ENCODE assay signal across 21 cellular contexts in genomic region chr11:65792456-65792855, GRCh38. TPM values are rescaled to one million over a fixed set of nuclear protein-coding genes. Genes with fewer than 3 reads are reported as not detected.
DNase-seq lines count a peak whose midpoint lies in the region; ATAC-seq and TF ChIP-seq lines count a peak whose summit lies in the region.
"Had no signal": no experiment of that assay in that cellular context is flagged by ENCODE, and none has a peak within 500 bp of the region (broad histone marks: within the 10 kb centered on the region; RNA-seq: fewer than 3 reads in every experiment).

No MANE protein-coding gene starts in this region.

- H3K4me1 Mint-ChIP-seq in activated CD8-positive, alpha-beta memory T cell treated with anti-CD3 and anti-CD28 coated beads, Interleukin-2, amount 10 ng/mL, durations not matched to agents 7 days and 5 days, result peaks cover 19% of the 10 kb centered on the region
- peaks cover 28% of the 10 kb centered on the region for H3K4me1 Mint-ChIP-seq in stimulated activated memory B cell treated with anti-CD40 and anti-IgM and Interleukin-4, amounts not matched to agents 10 μg/mL and 1 μg/mL and 100 μg/mL, for 72 hours

- H3K36me3 ChIP-seq in RWPE2 (ENCODE audit: low read depth) (no peaks in the 10 kb centered on the region), esophagus (ENCODE audit: control insufficient read depth in 2 of 2, insufficient read depth in 2 of 2, low read length in 1 of 2) (peaks cover 0 to 22% of the 10 kb centered on the region in 2 donors), psoas muscle (ENCODE audit: insufficient read depth in 1 of 2, low read depth in 1 of 2) (no peaks in the 10 kb centered on the region)
- H3K36me3 ChIP-seq: left ventricle myocardium inferior had no signal

- H3K36me3 Mint-ChIP-seq in activated CD8-positive, alpha-beta memory T cell treated with anti-CD3 and anti-CD28 coated beads, Interleukin-2, amount 10 ng/mL, durations not matched to agents 7 days and 5 days, result no peaks in the 10 kb centered on the region
- H3K36me3 Mint-ChIP-seq in stimulated activated memory B cell treated with anti-CD40 and anti-IgM and Interleukin-4, amounts not matched to agents 10 μg/mL and 1 μg/mL and 100 μg/mL, for 72 hours, result no peaks in the 10 kb centered on the region
- H3K36me3 Mint-ChIP-seq: CD8-positive, alpha-beta T cell; stimulated activated naive B cell treated with anti-CD40 and anti-IgM and Interleukin-4, amounts not matched to agents 10 μg/mL and 1 μg/mL and 100 μg/mL, for 72 hours had no signal

- DNase-seq in activated CD8-positive, alpha-beta memory T cell treated with anti-CD3 and anti-CD28 coated beads, Interleukin-2, amount 10 ng/mL, durations not matched to agents 7 days and 5 days, result no peak
- DNase-seq in activated CD8-positive, alpha-beta memory T cell treated with anti-CD3 and anti-CD28 coated beads, Interleukin-2, amount 50 U/mL, for 4 hours, result no peak
- DNase-seq in RWPE2 (ENCODE audit: low spot score) (no peak), psoas muscle (no peak), OCI-M1 (lab: John Stamatoyannopoulos, UW) (no peak)
- DNase-seq in stimulated activated CD4-positive, alpha-beta T cell treated with anti-CD3 and anti-CD28 coated beads, Interleukin-4, amount 100 ng/mL, for 1 hour, result no peak
- DNase-seq: activated effector memory CD4-positive, alpha-beta T cell treated with Interleukin-2 at 50 U/mL for 16 hours; foreskin melanocyte; left ventricle myocardium inferior; NCI-H2227 treated with DMSO at 0.1 percent for 48 hours; SIG-M5; T1000 had no signal

- H3K27ac ChIP-seq in RWPE2 (ENCODE audit: poor library complexity, severe bottlenecking) (no peak overlapping the region), esophagus (ENCODE audit: low read depth in 2 of 2, low read length in 1 of 2) (peak overlapping the region; percentile 94 to 95), psoas muscle (no peak overlapping the region)
- H3K27ac ChIP-seq: left ventricle myocardium inferior, parathyroid adenoma had no signal

- no peak for TF ChIP-seq CTCF in RWPE2 (IDR thresholded peaks at IDR 0.05; ENCODE audit: poor library complexity, severe bottlenecking)
- TF ChIP-seq CTCF in psoas muscle (IDR thresholded peaks at IDR 0.05), result no peak

- H3K9me3 ChIP-seq in RWPE2 (ENCODE audit: severe bottlenecking) (no peaks in the 10 kb centered on the region), esophagus (ENCODE audit: control insufficient read depth in 2 of 2, insufficient read depth in 1 of 2, low read depth in 1 of 2, low read length in 1 of 2) (no peaks in the 10 kb centered on the region), psoas muscle (no peaks in the 10 kb centered on the region)
- H3K9me3 ChIP-seq: left ventricle myocardium inferior had no signal

- peak overlapping the region; percentile 47 for H3K27ac Mint-ChIP-seq in activated CD8-positive, alpha-beta memory T cell treated with anti-CD3 and anti-CD28 coated beads, Interleukin-2, amount 10 ng/mL, durations not matched to agents 7 days and 5 days
- peak overlapping the region; percentile 82 for H3K27ac Mint-ChIP-seq in stimulated activated memory B cell treated with anti-CD40 and anti-IgM and Interleukin-4, amounts not matched to agents 10 μg/mL and 1 μg/mL and 100 μg/mL, for 72 hours
- H3K27ac Mint-ChIP-seq: CD8-positive, alpha-beta T cell had no signal

- no peak overlapping the region for H3K4me3 Mint-ChIP-seq in activated CD8-positive, alpha-beta memory T cell treated with anti-CD3 and anti-CD28 coated beads, Interleukin-2, amount 10 ng/mL, durations not matched to agents 7 days and 5 days
- no peak overlapping the region for H3K4me3 Mint-ChIP-seq in stimulated activated memory B cell treated with anti-CD40 and anti-IgM and Interleukin-4, amounts not matched to agents 10 μg/mL and 1 μg/mL and 100 μg/mL, for 72 hours
- H3K4me3 Mint-ChIP-seq: CD8-positive, alpha-beta T cell had no signal

- intact Hi-C loops in psoas muscle (cut with DNase I), result no loop called here

- H3K4me3 ChIP-seq in RWPE2 (ENCODE audit: severe bottlenecking), result no peak overlapping the region
- H3K4me3 ChIP-seq in esophagus (ENCODE audit: low read depth in 1 of 2, low read length in 2 of 2), result peak overlapping the region; percentile 39 to 87
- H3K4me3 ChIP-seq in psoas muscle, result no peak overlapping the region
- H3K4me3 ChIP-seq: K562, left ventricle myocardium inferior had no signal

- H3K27me3 ChIP-seq in RWPE2 (ENCODE audit: insufficient read depth, poor library complexity, severe bottlenecking), result peaks cover 19% of the 10 kb centered on the region
- no peaks in the 10 kb centered on the region for H3K27me3 ChIP-seq in esophagus (ENCODE audit: control insufficient read depth in 1 of 2, insufficient read depth in 2 of 2, low read length in 2 of 2)
- H3K27me3 ChIP-seq in psoas muscle (ENCODE audit: insufficient read depth in 3 of 3, low read length in 2 of 3), result peaks cover 0 to 35% (median 10%) of the 10 kb centered on the region in 3 donors

- peaks cover 11% of the 10 kb centered on the region for H3K4me1 ChIP-seq in RWPE2 (ENCODE audit: insufficient read depth, poor library complexity, severe bottlenecking)
- H3K4me1 ChIP-seq in esophagus (ENCODE audit: control insufficient read depth in 2 of 2, insufficient read depth in 2 of 2, low read length in 1 of 2), result peaks cover 2 to 37% of the 10 kb centered on the region in 2 donors
- no peaks in the 10 kb centered on the region for H3K4me1 ChIP-seq in psoas muscle

- H3K9me3 Mint-ChIP-seq in activated CD8-positive, alpha-beta memory T cell treated with anti-CD3 and anti-CD28 coated beads, Interleukin-2, amount 10 ng/mL, durations not matched to agents 7 days and 5 days (ENCODE audit: low read depth), result no peaks in the 10 kb centered on the region
- no peaks in the 10 kb centered on the region for H3K9me3 Mint-ChIP-seq in stimulated activated memory B cell treated with anti-CD40 and anti-IgM and Interleukin-4, amounts not matched to agents 10 μg/mL and 1 μg/mL and 100 μg/mL, for 72 hours
- H3K9me3 Mint-ChIP-seq: CD8-positive, alpha-beta T cell; stimulated activated naive B cell treated with anti-CD40 and anti-IgM and Interleukin-4, amounts not matched to agents 10 μg/mL and 1 μg/mL and 100 μg/mL, for 72 hours had no signal

- WGBS in esophagus, 2 donors, result 52 to 60% methylated on average over 16 of the region's 16 CpGs
- 85 to 88% (median 87%) methylated on average over 16 of the region's 16 CpGs for WGBS in psoas muscle, 3 donors

- no peak for ATAC-seq in activated CD8-positive, alpha-beta memory T cell treated with anti-CD3 and anti-CD28 coated beads, Interleukin-2, amount 10 ng/mL, durations not matched to agents 7 days and 5 days
- ATAC-seq in RWPE2 (ENCODE audit: low read depth), result peak; percentile 11; the same call in 1 of the 3 replicates
- no peak for ATAC-seq in stimulated activated memory B cell treated with anti-CD40 and anti-IgM and Interleukin-4, amounts not matched to agents 10 μg/mL and 1 μg/mL and 100 μg/mL, for 72 hours
- no peak for ATAC-seq in psoas muscle
- ATAC-seq: K562 had no signal

- CTCF ChIA-PET in activated CD8-positive, alpha-beta memory T cell treated with anti-CD3 and anti-CD28 coated beads, Interleukin-2, amount 10 ng/mL, durations not matched to agents 7 days and 5 days (lab: Charles Lee), result interaction anchor here (0.8 to 6.8 kb wide), 6 partner anchors 9 to 92 kb away, joined by 3 to 67 read pairs (median 11); partner anchors contain the start of genes AP5B1 and KAT5

- H3K27me3 Mint-ChIP-seq in activated CD8-positive, alpha-beta memory T cell treated with anti-CD3 and anti-CD28 coated beads, Interleukin-2, amount 10 ng/mL, durations not matched to agents 7 days and 5 days, result peaks cover 32% of the 10 kb centered on the region
- peaks cover 56% of the 10 kb centered on the region for H3K27me3 Mint-ChIP-seq in stimulated activated memory B cell treated with anti-CD40 and anti-IgM and Interleukin-4, amounts not matched to agents 10 μg/mL and 1 μg/mL and 100 μg/mL, for 72 hours

RNA-seq across cellular contexts. Expression of gene OVOL1, which starts 5.6 kb away (rescaled TPM):
- not detected for total RNA-seq in activated CD8-positive, alpha-beta memory T cell treated with anti-CD3 and anti-CD28 coated beads, Interleukin-2, amount 10 ng/mL, durations not matched to agents 7 days and 5 days
- polyA plus RNA-seq in esophagus (10 to 100 TPM; 38.2 to 49.9 TPM), psoas muscle (under 1 TPM in 1 of 3 donors, not detected in 2; 0.01 TPM)
- total RNA-seq in psoas muscle, result not detected
- total RNA-seq: A673, Daoy, left ventricle myocardium inferior, skeletal muscle tissue had no signal
- polyA plus RNA-seq: K562 had no signal

RNA-seq across cellular contexts. Expression of gene AP5B1, which starts 11.7 kb away (rescaled TPM):
- 10 to 100 TPM; 25.0 to 25.8 TPM for total RNA-seq in activated CD8-positive, alpha-beta memory T cell treated with anti-CD3 and anti-CD28 coated beads, Interleukin-2, amount 10 ng/mL, durations not matched to agents 7 days and 5 days
- polyA plus RNA-seq in esophagus (10 to 100 TPM; 10.1 to 10.9 TPM), psoas muscle (10 to 100 TPM in 1 of 3 donors, 1 to 10 TPM in 2; 6.1 to 20.5 (median 6.4) TPM)
- total RNA-seq in psoas muscle, result 10 to 100 TPM in 2 of 4 donors, 1 to 10 TPM in 2; 8.8 to 16.3 (median 12.7) TPM

RNA-seq across cellular contexts. Expression of gene SNX32, which starts 41.3 kb away (rescaled TPM):
- 1 to 10 TPM; 1.7 to 2.4 TPM for total RNA-seq in activated CD8-positive, alpha-beta memory T cell treated with anti-CD3 and anti-CD28 coated beads, Interleukin-2, amount 10 ng/mL, durations not matched to agents 7 days and 5 days
- polyA plus RNA-seq in esophagus, result under 1 TPM; 0.15 to 0.47 TPM
- total RNA-seq in psoas muscle, result not detected
- polyA plus RNA-seq in psoas muscle, result under 1 TPM in 2 of 3 donors, not detected in 1; 0.05 to 0.20 TPM
- total RNA-seq: Daoy, K562, left ventricle myocardium inferior had no signal

Comparison
In these comparisons a context has a peak if more than half of its experiments do, and no peak if none do; other contexts are left out.
1. H3K27ac ChIP-seq: peak in esophagus (2 of 2); none in RWPE2 (single experiment) and psoas muscle (single experiment).
2. H3K4me3 ChIP-seq: peak in esophagus (2 of 2); none in RWPE2 (single experiment) and psoas muscle (single experiment).